Comparison of ENCODE assay signal across 8 cellular contexts in the genomic region with DNA sequence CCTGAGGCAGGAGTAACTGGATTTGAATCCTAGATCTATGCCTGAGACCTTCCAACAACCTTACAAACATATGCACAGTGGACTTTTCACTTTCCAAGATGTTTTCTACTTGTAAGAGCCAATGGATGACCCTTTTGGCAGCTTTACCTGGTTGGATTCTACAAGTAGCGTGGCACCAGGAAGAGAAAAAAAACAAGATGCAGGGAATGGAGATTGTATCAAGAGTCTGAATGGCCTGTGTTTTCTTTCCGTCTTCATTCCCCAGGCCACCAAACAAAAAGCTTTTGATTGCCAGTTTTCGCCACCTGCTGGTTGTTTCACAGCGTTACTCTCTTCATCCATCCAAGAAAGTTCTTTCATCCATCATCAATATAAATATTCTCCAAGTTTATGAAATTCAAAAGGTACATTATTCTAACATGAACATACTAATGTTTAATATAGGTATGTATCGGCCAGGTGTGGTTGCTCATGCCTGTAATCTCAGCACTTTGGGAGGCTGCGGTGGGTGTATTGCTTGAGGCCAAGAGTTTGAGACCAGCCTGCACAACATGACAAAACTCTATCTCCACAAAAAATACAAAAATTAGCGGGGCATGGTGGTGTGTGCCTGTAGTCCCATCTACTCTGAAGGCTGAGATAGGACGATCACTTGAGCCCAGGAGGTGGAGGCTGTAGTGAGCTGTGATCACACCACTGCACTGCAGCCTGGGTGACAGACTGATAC. TPM values are rescaled to one million over a fixed set of nuclear protein-coding genes. Genes with fewer than 3 reads are reported as not detected.
DNase-seq lines count a peak whose midpoint lies in the region; ATAC-seq, FAIRE-seq and TF ChIP-seq lines count a peak whose summit lies in the region.

No MANE protein-coding gene starts in this region.

- no peak overlapping the region for H3K4me3 Mint-ChIP-seq in Caco-2 (ENCODE audit: unreplicated experiment)
- no peak overlapping the region for H3K4me3 Mint-ChIP-seq in activated CD8-positive, alpha-beta T cell treated with anti-CD3 and anti-CD28 coated beads for 36 hours
- peak overlapping the region in 5 of 10 donors; percentile 1 to 30 (median 16) for H3K4me3 Mint-ChIP-seq in naive thymus-derived CD4-positive, alpha-beta T cell

- peaks cover 7% of the 10 kb centered on the region for H3K4me1 Mint-ChIP-seq in Caco-2 (ENCODE audit: low read depth, unreplicated experiment)
- H3K4me1 Mint-ChIP-seq in activated CD8-positive, alpha-beta T cell treated with anti-CD3 and anti-CD28 coated beads for 36 hours (ENCODE audit: low read depth) = peaks cover 19% of the 10 kb centered on the region
- peaks cover 10 to 27% (median 22%) of the 10 kb centered on the region in 7 donors for H3K4me1 Mint-ChIP-seq in naive thymus-derived CD4-positive, alpha-beta T cell

- H3K36me3 ChIP-seq in Caco-2 (ENCODE audit: control insufficient read depth, insufficient read depth, low read length) = no peaks in the 10 kb centered on the region
- H3K36me3 ChIP-seq in naive thymus-derived CD4-positive, alpha-beta T cell (ENCODE audit: control insufficient read depth in 2 of 3, insufficient read depth in 3 of 3, low read length in 3 of 3) = peaks cover 0 to 6% (median 0%) of the 10 kb centered on the region in 3 experiments

- peak; percentile 31 to 37 for DNase-seq in Caco-2
- DNase-seq in HL-60 (ENCODE audit: low read depth in 1 of 2, low spot score in 1 of 2) = peak; percentile 51 to 84
- DNase-seq in NCI-H774 (lab: John Stamatoyannopoulos, UW) = peak; percentile 71
- peak; percentile 73 for DNase-seq in activated CD8-positive, alpha-beta T cell treated with anti-CD3 and anti-CD28 coated beads for 36 hours
- no peak for DNase-seq in epithelial cell of proximal tubule (ENCODE audit: low read depth)
- peak in 8 of 9 donors; percentile 43 to 71 (median 62) for DNase-seq in naive thymus-derived CD4-positive, alpha-beta T cell
- DNase-seq in urothelium cell line (ENCODE audit: low spot score) = peak; percentile 42

- 0 out of 2 replicates have a peak, but pooled peaks cover 5% of the 10 kb centered on the region for H3K4me1 ChIP-seq in Caco-2
- peaks cover 9 to 15% of the 10 kb centered on the region in 2 donors for H3K4me1 ChIP-seq in naive thymus-derived CD4-positive, alpha-beta T cell (ENCODE audit: control insufficient read depth in 2 of 2, insufficient read depth in 2 of 2, low read length in 2 of 2)

- peak; percentile 20 to 46 for TF ChIP-seq CTCF in Caco-2 (IDR thresholded peaks at IDR 0.05; ENCODE audit: insufficient read depth in 1 of 2, low read depth in 1 of 2, low read length in 1 of 2, severe bottlenecking in 1 of 2, unreplicated experiment in 1 of 2)
- peak; percentile 80 for TF ChIP-seq CTCF in HL-60 (IDR thresholded peaks at IDR 0.05; ENCODE audit: insufficient read depth, low read length)
- peak; percentile 86 for TF ChIP-seq CTCF in activated CD8-positive, alpha-beta T cell treated with anti-CD3 and anti-CD28 coated beads for 36 hours (IDR thresholded peaks at IDR 0.05)
- peak; percentile 85 for TF ChIP-seq CTCF in epithelial cell of proximal tubule (conservative IDR thresholded peaks at IDR 0.05; ENCODE audit: low read depth, low read length)

- no peak for FAIRE-seq in urothelium cell line (lab: Jason Lieb, UNC)

- no peaks in the 10 kb centered on the region for H3K9me3 ChIP-seq in Caco-2
- H3K9me3 ChIP-seq in naive thymus-derived CD4-positive, alpha-beta T cell (ENCODE audit: control insufficient read depth in 2 of 3, low read length in 3 of 3) = no peaks in the 10 kb centered on the region

- H3K9me3 Mint-ChIP-seq in Caco-2 (ENCODE audit: unreplicated experiment) = no peaks in the 10 kb centered on the region
- H3K9me3 Mint-ChIP-seq in activated CD8-positive, alpha-beta T cell treated with anti-CD3 and anti-CD28 coated beads for 36 hours = no peaks in the 10 kb centered on the region
- peaks cover 0 to 2% (median 0%) of the 10 kb centered on the region in 11 donors for H3K9me3 Mint-ChIP-seq in naive thymus-derived CD4-positive, alpha-beta T cell

- CTCF ChIA-PET in Caco-2 (lab: Charles Lee) = interaction anchor here (0.8 to 1.0 kb wide), 2 partner anchors 97 to 306 kb away, joined by 3 to 6 read pairs; no protein-coding TSS in a partner anchor
- CTCF ChIA-PET in activated CD8-positive, alpha-beta T cell treated with anti-CD3 and anti-CD28 coated beads for 36 hours (lab: Charles Lee) = interaction anchor here (0.6 to 7.4 kb wide), 56 partner anchors 9 to 338 kb away, joined by 3 to 140 read pairs (median 4); no protein-coding TSS in a partner anchor
- CTCF ChIA-PET in naive thymus-derived CD4-positive, alpha-beta T cell (lab: Charles Lee) = interaction anchor here (0.6 to 6.7 kb wide), 32 partner anchors 12 to 778 kb away, joined by 3 to 88 read pairs (median 4); no protein-coding TSS in a partner anchor

- H3K4me3 ChIP-seq in Caco-2 (ENCODE audit: low read depth, low read length) (no peak overlapping the region), HL-60 (replicated peaks; ENCODE audit: insufficient read depth, low read length) (no peak overlapping the region; the same call in 1 of the 2 replicates), epithelial cell of proximal tubule (ENCODE audit: low read depth, low read length) (no peak overlapping the region)
- H3K4me3 ChIP-seq in naive thymus-derived CD4-positive, alpha-beta T cell (ENCODE audit: low read length) = no peak overlapping the region

- H3K27ac ChIP-seq in HL-60 (replicated peaks) = peak overlapping the region; percentile 52
- H3K27ac ChIP-seq in naive thymus-derived CD4-positive, alpha-beta T cell (ENCODE audit: low read depth, low read length) = no peak overlapping the region

- intact Hi-C loops in Caco-2 (cut with micrococcal nuclease; ENCODE audit: unreplicated experiment) = loop anchor here (1.0 to 2.0 kb wide), 3 partner anchors 192 to 307 kb away; no protein-coding TSS in a partner anchor
- intact Hi-C loops in activated CD8-positive, alpha-beta T cell treated with anti-CD3 and anti-CD28 coated beads for 36 hours (cut with micrococcal nuclease) = loop anchor here (2.0 kb wide), 1 partner anchor 306 kb away; no protein-coding TSS in a partner anchor
- intact Hi-C loops in naive thymus-derived CD4-positive, alpha-beta T cell (cut with micrococcal nuclease) = loop anchor here (1.0 to 2.0 kb wide), 6 partner anchors 44 to 608 kb away; a partner anchor contains a TSS

- BruUV-seq in Caco-2 (replicated peaks; lab: Mats Ljungman, UMichigan) = no TSS peak

- H3K27me3 Mint-ChIP-seq in Caco-2 (ENCODE audit: insufficient read depth, unreplicated experiment) = no peaks in the 10 kb centered on the region
- no peaks in the 10 kb centered on the region for H3K27me3 Mint-ChIP-seq in activated CD8-positive, alpha-beta T cell treated with anti-CD3 and anti-CD28 coated beads for 36 hours
- H3K27me3 Mint-ChIP-seq in naive thymus-derived CD4-positive, alpha-beta T cell = no peaks in the 10 kb centered on the region

- no peak overlapping the region for H3K27ac Mint-ChIP-seq in Caco-2 (ENCODE audit: unreplicated experiment)
- no peak overlapping the region for H3K27ac Mint-ChIP-seq in activated CD8-positive, alpha-beta T cell treated with anti-CD3 and anti-CD28 coated beads for 36 hours
- H3K27ac Mint-ChIP-seq in naive thymus-derived CD4-positive, alpha-beta T cell = peak overlapping the region in 6 of 9 donors; percentile 2 to 94 (median 24)

- no peaks in the 10 kb centered on the region for H3K36me3 Mint-ChIP-seq in Caco-2 (ENCODE audit: insufficient read depth, unreplicated experiment)
- H3K36me3 Mint-ChIP-seq in activated CD8-positive, alpha-beta T cell treated with anti-CD3 and anti-CD28 coated beads for 36 hours (ENCODE audit: low read depth) = peaks cover 13% of the 10 kb centered on the region
- H3K36me3 Mint-ChIP-seq in naive thymus-derived CD4-positive, alpha-beta T cell = peaks cover 0 to 9% (median 7%) of the 10 kb centered on the region in 5 donors

- no peak for ATAC-seq in activated CD8-positive, alpha-beta T cell treated with anti-CD3 and anti-CD28 coated beads for 36 hours
- ATAC-seq in naive thymus-derived CD4-positive, alpha-beta T cell = no peak
- ATAC-seq in HG02840 (IDR thresholded peaks at IDR 0.05; ENCODE audit: low FRiP score, unreplicated experiment) = no peak

- POLR2A ChIA-PET in Caco-2 (lab: Charles Lee) = no interaction called here
- POLR2A ChIA-PET in activated CD8-positive, alpha-beta T cell treated with anti-CD3 and anti-CD28 coated beads for 36 hours (lab: Charles Lee) = interaction anchor here (0.6 to 2.0 kb wide), 4 partner anchors 53 to 306 kb away, joined by 3 to 13 read pairs (median 4); no protein-coding TSS in a partner anchor
- POLR2A ChIA-PET in naive thymus-derived CD4-positive, alpha-beta T cell (lab: Charles Lee) = interaction anchor here (0.6 to 2.1 kb wide), 12 partner anchors 49 to 306 kb away, joined by 3 to 11 read pairs (median 4); no protein-coding TSS in a partner anchor

- no peaks in the 10 kb centered on the region for H3K27me3 ChIP-seq in Caco-2 (replicated peaks; ENCODE audit: control insufficient read depth, insufficient read depth, low read length)
- no peaks in the 10 kb centered on the region for H3K27me3 ChIP-seq in HL-60 (ENCODE audit: insufficient read depth, poor library complexity, severe bottlenecking)
- H3K27me3 ChIP-seq in naive thymus-derived CD4-positive, alpha-beta T cell (ENCODE audit: control insufficient read depth in 2 of 2, insufficient read depth in 2 of 2, low read length in 2 of 2) = no peaks in the 10 kb centered on the region

RNA-seq across cellular contexts. Expression of a gene that starts 3.5 kb away (rescaled TPM):
- total RNA-seq in Caco-2 (2022) = 6.3 and 6.5 TPM in 2 replicates
- total RNA-seq in activated CD8-positive, alpha-beta T cell treated with anti-CD3 and anti-CD28 coated beads for 36 hours = 100 to 1,000 TPM; 104 to 107 TPM
- 3.0 and 4.7 TPM in 2 replicates for total RNA-seq in epithelial cell of proximal tubule
- total RNA-seq in naive thymus-derived CD4-positive, alpha-beta T cell = 100 to 1,000 TPM in 3 of 5 experiments, 10 to 100 TPM in 2; 38.3 to 154 (median 126) TPM
- polyA plus RNA-seq in naive thymus-derived CD4-positive, alpha-beta T cell = 10 to 100 TPM; 32.7 to 39.6 TPM

RNA-seq across cellular contexts. Expression of a gene that starts 43.9 kb away (rescaled TPM):
- total RNA-seq in Caco-2 (2022) (22.8 and 26.8 TPM in 2 replicates), epithelial cell of proximal tubule (25.4 and 38.3 TPM in 2 replicates)
- 10 to 100 TPM; 53.4 TPM for total RNA-seq in activated CD8-positive, alpha-beta T cell treated with anti-CD3 and anti-CD28 coated beads for 36 hours
- total RNA-seq in naive thymus-derived CD4-positive, alpha-beta T cell = 10 to 100 TPM; 24.4 to 57.9 (median 46.9) TPM
- 10 to 100 TPM; 58.3 to 62.4 TPM for polyA plus RNA-seq in naive thymus-derived CD4-positive, alpha-beta T cell

Comparison
In these comparisons a context has a peak if more than half of its experiments do, and no peak if none do; other contexts are left out.
1. H3K27ac Mint-ChIP-seq: peak in naive thymus-derived CD4-positive, alpha-beta T cell (6 of 9); none in Caco-2 (single experiment) and activated CD8-positive, alpha-beta T cell treated with anti-CD3 and anti-CD28 coated beads for 36 hours (single experiment).
2. CTCF ChIP-seq: peak in every context shown above with its lines; median percentile 86 in activated CD8-positive, alpha-beta T cell treated with anti-CD3 and anti-CD28 coated beads for 36 hours; 85 in epithelial cell of proximal tubule; 80 in HL-60; 33 in Caco-2.